In genomic region chrX:13747836-13748235, GRCh38 we compare ENCODE assay signal across 8 cellular contexts. TPM values are rescaled to one million over a fixed set of nuclear protein-coding genes. Genes with fewer than 3 reads are reported as not detected.
A peak's percentile ranks its signal among the peaks of the same experiment; 100 is the strongest.
DNase-seq lines count a peak whose midpoint lies in the region; ATAC-seq, FAIRE-seq and TF ChIP-seq lines count a peak whose summit lies in the region.

No MANE protein-coding gene starts in this region.

- 16% methylated on average over 2 of the region's 2 CpGs for WGBS in K562 (ENCODE audit: insufficient coverage, low coverage, missing lambda C conversion rate)

- H3K4me2 ChIP-seq in K562 (ENCODE audit: insufficient read depth, low read length), result no peak overlapping the region

- TF ChIP-seq EP300 in K562 (IDR thresholded peaks at IDR 0.05; ENCODE audit: low read length), result no peak

- no peaks in the 10 kb centered on the region for H3K27me3 ChIP-seq in K562 (ENCODE audit: control insufficient read depth in 2 of 2, insufficient read depth in 2 of 2, low read length in 2 of 2)

- H3K9me3 ChIP-seq in K562 (replicated peaks; ENCODE audit: control insufficient read depth, insufficient read depth, low read depth, low read length), result no peaks in the 10 kb centered on the region

- no TSS peak for BruUV-seq in K562 (replicated peaks; lab: Mats Ljungman, UMichigan)

- peaks cover 26% of the 10 kb centered on the region for H3K4me1 Mint-ChIP-seq in stimulated activated naive CD8-positive, alpha-beta T cell treated with anti-CD3 and anti-CD28 coated beads, Interleukin-15, amount 100 ng/mL, for 72 hours

- CTCF ChIA-PET in K562 (lab: Yijun Ruan, JAX; ENCODE audit: low intra/inter-chr PET ratio), result interaction anchor here (0.7 to 2.6 kb wide), 2 partner anchors 9 to 89 kb away, joined by 3 to 19 read pairs; no protein-coding TSS in a partner anchor

- intact Hi-C loops in K562 (cut with micrococcal nuclease), result loop anchor here (1.0 kb wide), 1 partner anchor 90 kb away; no protein-coding TSS in a partner anchor

- H3K9ac ChIP-seq in K562 (ENCODE audit: insufficient read depth in 1 of 2, low read depth in 2 of 2, low read length in 2 of 2), result no peak overlapping the region

- no peaks in the 10 kb centered on the region for H3K27me3 Mint-ChIP-seq in stimulated activated naive CD8-positive, alpha-beta T cell treated with anti-CD3 and anti-CD28 coated beads, Interleukin-15, amount 100 ng/mL, for 72 hours

- H3K36me3 ChIP-seq in K562 (ENCODE audit: control insufficient read depth, insufficient read depth, low read length), result peaks cover 78% of the 10 kb centered on the region

- H3K79me2 ChIP-seq in K562 (ENCODE audit: control insufficient read depth, insufficient read depth, low read length), result no peaks in the 10 kb centered on the region

- no peak for TF ChIP-seq POLR2A in K562 (conservative IDR thresholded peaks at IDR 0.05)

- TF ChIP-seq RAD21 in K562 (CRISPR knock-in tag; conservative IDR thresholded peaks at IDR 0.05 in 1 of 2, IDR thresholded peaks at IDR 0.05 in 1 of 2), result peak; percentile 46 to 62

- H3K4me1 ChIP-seq in K562 (replicated peaks in 1 of 2; ENCODE audit: control insufficient read depth in 2 of 2, insufficient read depth in 2 of 2, low read length in 2 of 2), result no peaks in the 10 kb centered on the region

- FAIRE-seq in K562 (lab: Jason Lieb, UNC), result no peak

- H3K9me1 ChIP-seq in K562 (ENCODE audit: control insufficient read depth, insufficient read depth, low read length), result no peaks in the 10 kb centered on the region

- DNase-seq in stimulated activated naive CD8-positive, alpha-beta T cell treated with anti-CD3 and anti-CD28 coated beads, Interleukin-15, amount 100 ng/mL, for 72 hours, result no peak
- no peak for DNase-seq in stimulated activated naive CD8-positive, alpha-beta T cell treated with anti-CD3 and anti-CD28 coated beads, Interleukin-15, Interleukin-2, amounts not matched to agents 100 U/mL and 50 U/mL, for 24 hours
- DNase-seq in NCI-H226 (peak; percentile 18), K562 (ENCODE audit: extremely low read depth in 1 of 4, low spot score in 3 of 4) (peak; percentile 10 to 51 (median 16)), left kidney (ENCODE audit: low read depth, low spot score) (peak; percentile 40), COLO829 (ENCODE audit: low spot score) (no peak)

- H3K4me3 ChIP-seq in K562, result no peak overlapping the region

- POLR2A ChIA-PET in K562 (lab: Yijun Ruan, JAX), result no interaction called here

- H2AFZ ChIP-seq in K562 (ENCODE audit: low read depth, low read length), result no peak overlapping the region

- peak; percentile 31 to 67 (median 49); a peak in 5 of 6 replicates for TF ChIP-seq CTCF in K562 (IDR thresholded peaks at IDR 0.05 in 2 of 3, conservative IDR thresholded peaks at IDR 0.05 in 1 of 3; ENCODE audit: insufficient read depth in 2 of 3, low read depth in 1 of 3, low read length in 3 of 3)

- H3K27ac ChIP-seq in K562 (ENCODE audit: extremely low read depth, low read depth, low read length), result no peak overlapping the region

- in situ Hi-C loops in K562 (cut with MboI), result loop anchor here (5.0 kb wide), 1 partner anchor 96 kb away; the partner anchor contains the start of gene TCEANC

- H4K20me1 ChIP-seq in K562 (replicated peaks; ENCODE audit: control insufficient read depth, insufficient read depth, low read length), result no peaks in the 10 kb centered on the region

- H3K4me3 Mint-ChIP-seq in stimulated activated naive CD8-positive, alpha-beta T cell treated with anti-CD3 and anti-CD28 coated beads, Interleukin-15, amount 100 ng/mL, for 72 hours, result no peak overlapping the region

- H3K27ac Mint-ChIP-seq in stimulated activated naive CD8-positive, alpha-beta T cell treated with anti-CD3 and anti-CD28 coated beads, Interleukin-15, amount 100 ng/mL, for 72 hours, result peak overlapping the region in 1 of 2 donors; percentile 77

- no peaks in the 10 kb centered on the region for H3K9me3 Mint-ChIP-seq in stimulated activated naive CD8-positive, alpha-beta T cell treated with anti-CD3 and anti-CD28 coated beads, Interleukin-15, amount 100 ng/mL, for 72 hours

- ATAC-seq in stimulated activated naive CD8-positive, alpha-beta T cell treated with anti-CD3 and anti-CD28 coated beads, Interleukin-15, amount 100 ng/mL, for 72 hours, result peak; percentile 55
- ATAC-seq in stimulated activated naive CD8-positive, alpha-beta T cell treated with anti-CD3 and anti-CD28 coated beads, Interleukin-15, Interleukin-2, amounts not matched to agents 100 U/mL and 50 U/mL, for 24 hours, result no peak
- ATAC-seq in K562 (peak; percentile 89), GM18519 (IDR thresholded peaks at IDR 0.05; ENCODE audit: low FRiP score, unreplicated experiment) (no peak), HG03571 (IDR thresholded peaks at IDR 0.05; ENCODE audit: unreplicated experiment) (no peak)

TF ChIP-seq in K562, 482 proteins besides CTCF, POLR2A, EP300 and RAD21:
- TF ChIP-seq DEAF1 (CRISPR knock-in tag; IDR thresholded peaks at IDR 0.05) (peak; percentile 32; the same call in 1 of the 2 replicates), ZNF146 (CRISPR knock-in tag; IDR thresholded peaks at IDR 0.05; ENCODE audit: unreplicated experiment) (no peak)

RNA-seq across cellular contexts. Expression of gene OFD1, which starts 13.3 kb away (rescaled TPM):
- 29.4 and 85.0 TPM in 2 replicates for total RNA-seq in K562 (2011; cell fraction: chromatin; rRNA removed; ENCODE audit: low replicate concordance)
- 26.2 and 28.7 TPM in 2 replicates for total RNA-seq in K562 (2011; cell fraction: nucleolus; rRNA removed)
- 27.1 and 29.2 TPM in 2 replicates for total RNA-seq in K562 (2011; cell fraction: nucleoplasm; rRNA removed)
- total RNA-seq in K562 (2014; rRNA removed) (20.9 and 24.7 TPM in 2 replicates), K562 (2014; rRNA removed; fragmentation: Illumina TruSeq; extraction: Trizol) (33.3 and 38.8 TPM in 2 replicates), K562 (2015; rRNA removed; fragmentation: Illumina TruSeq; extraction: Trizol) (31.3 and 33.9 TPM in 2 replicates), K562 (2021) (26.0 and 26.1 TPM in 2 replicates)
- polyA plus RNA-seq in K562 (2011; rRNA removed) (28.2 and 30.2 TPM in 2 replicates), K562 (2014; fragmentation: Illumina TruSeq; extraction: Trizol) (23.4 and 30.1 TPM in 2 replicates), K562 (2014; fragmentation: Nextera tagmentation; extraction: Ambion mirVana) (10 to 100 TPM; 22.0 to 49.1 TPM), K562 (2014; rRNA removed) (27.7 and 39.2 TPM in 2 replicates)
- 8.4 and 11.1 TPM in 2 replicates for polyA plus RNA-seq in K562 (2011; cell fraction: cytosol; rRNA removed)
- polyA plus RNA-seq in K562 (2011; cell fraction: nucleus; rRNA removed), result 75.5 and 89.4 TPM in 2 replicates
- 20.2 and 23.8 TPM in 2 replicates for polyA plus RNA-seq in K562 (2012)
- 18.3 and 22.4 TPM in 2 replicates for polyA minus RNA-seq in K562 (2011; rRNA and poly(A)+ RNA removed)
- 6.8 and 8.9 TPM in 2 replicates for polyA minus RNA-seq in K562 (2011; cell fraction: cytosol; rRNA and poly(A)+ RNA removed)
- 45.1 and 70.2 TPM in 2 replicates for polyA minus RNA-seq in K562 (2011; cell fraction: nucleus; rRNA and poly(A)+ RNA removed)

RNA-seq across cellular contexts. Expression of gene TRAPPC2, which starts 13.4 kb away (rescaled TPM):
- 34.3 and 60.2 TPM in 2 replicates for total RNA-seq in K562 (2011; cell fraction: chromatin; rRNA removed; ENCODE audit: low replicate concordance)
- 23.8 and 24.1 TPM in 2 replicates for total RNA-seq in K562 (2011; cell fraction: nucleolus; rRNA removed)
- total RNA-seq in K562 (2011; cell fraction: nucleoplasm; rRNA removed), result 38.8 and 60.5 TPM in 2 replicates
- total RNA-seq in K562 (2014; rRNA removed) (10.3 and 15.3 TPM in 2 replicates), K562 (2014; rRNA removed; fragmentation: Illumina TruSeq; extraction: Trizol) (26.1 and 31.1 TPM in 2 replicates), K562 (2015; rRNA removed; fragmentation: Illumina TruSeq; extraction: Trizol) (20.0 and 20.6 TPM in 2 replicates), K562 (2021) (15.6 and 18.6 TPM in 2 replicates)
- polyA plus RNA-seq in K562 (2011; rRNA removed) (20.5 and 21.8 TPM in 2 replicates), K562 (2014; fragmentation: Illumina TruSeq; extraction: Trizol) (13.1 and 13.7 TPM in 2 replicates), K562 (2014; fragmentation: Nextera tagmentation; extraction: Ambion mirVana) (10 to 100 TPM; 18.0 to 30.6 TPM), K562 (2014; rRNA removed) (15.8 and 15.9 TPM in 2 replicates)
- 6.1 and 14.6 TPM in 2 replicates for polyA plus RNA-seq in K562 (2011; cell fraction: cytosol; rRNA removed)
- 17.4 and 17.5 TPM in 2 replicates for polyA plus RNA-seq in K562 (2011; cell fraction: nucleus; rRNA removed)
- 12.5 and 13.6 TPM in 2 replicates for polyA plus RNA-seq in K562 (2012)
- 13.3 and 17.2 TPM in 2 replicates for polyA minus RNA-seq in K562 (2011; rRNA and poly(A)+ RNA removed)
- polyA minus RNA-seq in K562 (2011; cell fraction: cytosol; rRNA and poly(A)+ RNA removed), result 13.4 and 14.0 TPM in 2 replicates
- polyA minus RNA-seq in K562 (2011; cell fraction: nucleus; rRNA and poly(A)+ RNA removed), result 9.6 and 18.8 TPM in 2 replicates

RNA-seq across cellular contexts. Expression of gene RAB9A, which starts 58.9 kb away (rescaled TPM):
- 5.0 and 12.8 TPM in 2 replicates for total RNA-seq in K562 (2011; cell fraction: chromatin; rRNA removed; ENCODE audit: low replicate concordance)
- 2.5 and 5.3 TPM in 2 replicates for total RNA-seq in K562 (2011; cell fraction: nucleolus; rRNA removed)
- 6.5 and 10.2 TPM in 2 replicates for total RNA-seq in K562 (2011; cell fraction: nucleoplasm; rRNA removed)
- total RNA-seq in K562 (2014; rRNA removed) (13.5 and 17.3 TPM in 2 replicates), K562 (2014; rRNA removed; fragmentation: Illumina TruSeq; extraction: Trizol) (19.0 and 19.7 TPM in 2 replicates), K562 (2015; rRNA removed; fragmentation: Illumina TruSeq; extraction: Trizol) (17.7 and 18.4 TPM in 2 replicates), K562 (2021) (17.8 and 18.3 TPM in 2 replicates)
- polyA plus RNA-seq in K562 (2011; rRNA removed) (13.5 and 16.1 TPM in 2 replicates), K562 (2014; fragmentation: Illumina TruSeq; extraction: Trizol) (17.6 and 20.5 TPM in 2 replicates), K562 (2014; fragmentation: Nextera tagmentation; extraction: Ambion mirVana) (10 to 100 TPM; 14.8 to 15.5 TPM), K562 (2014; rRNA removed) (19.2 and 20.8 TPM in 2 replicates)
- polyA plus RNA-seq in K562 (2011; cell fraction: cytosol; rRNA removed), result 6.9 and 12.9 TPM in 2 replicates
- 5.0 and 8.8 TPM in 2 replicates for polyA plus RNA-seq in K562 (2011; cell fraction: nucleus; rRNA removed)
- 13.8 and 15.4 TPM in 2 replicates for polyA plus RNA-seq in K562 (2012)
- polyA minus RNA-seq in K562 (2011; rRNA and poly(A)+ RNA removed), result 12.5 and 18.7 TPM in 2 replicates
- 3.2 and 5.9 TPM in 2 replicates for polyA minus RNA-seq in K562 (2011; cell fraction: cytosol; rRNA and poly(A)+ RNA removed)
- 2.8 and 3.9 TPM in 2 replicates for polyA minus RNA-seq in K562 (2011; cell fraction: nucleus; rRNA and poly(A)+ RNA removed)

Comparison
In these comparisons a context has a peak if more than half of its experiments do, and no peak if none do; other contexts are left out.
1. ATAC-seq: peak in stimulated activated naive CD8-positive, alpha-beta T cell treated with anti-CD3 and anti-CD28 coated beads, Interleukin-15, amount 100 ng/mL, for 72 hours (single experiment) and K562 (single experiment); none in stimulated activated naive CD8-positive, alpha-beta T cell treated with anti-CD3 and anti-CD28 coated beads, Interleukin-15, Interleukin-2, amounts not matched to agents 100 U/mL and 50 U/mL, for 24 hours (single experiment), GM18519 (single experiment) and HG03571 (single experiment).
2. DNase-seq: peak in NCI-H226 (single experiment), K562 (4 of 4) and left kidney (single experiment); none in stimulated activated naive CD8-positive, alpha-beta T cell treated with anti-CD3 and anti-CD28 coated beads, Interleukin-15, amount 100 ng/mL, for 72 hours (0 of 2), stimulated activated naive CD8-positive, alpha-beta T cell treated with anti-CD3 and anti-CD28 coated beads, Interleukin-15, Interleukin-2, amounts not matched to agents 100 U/mL and 50 U/mL, for 24 hours (single experiment) and COLO829 (single experiment).